ENCODE assay signal across 17 cellular contexts in the genomic region with DNA sequence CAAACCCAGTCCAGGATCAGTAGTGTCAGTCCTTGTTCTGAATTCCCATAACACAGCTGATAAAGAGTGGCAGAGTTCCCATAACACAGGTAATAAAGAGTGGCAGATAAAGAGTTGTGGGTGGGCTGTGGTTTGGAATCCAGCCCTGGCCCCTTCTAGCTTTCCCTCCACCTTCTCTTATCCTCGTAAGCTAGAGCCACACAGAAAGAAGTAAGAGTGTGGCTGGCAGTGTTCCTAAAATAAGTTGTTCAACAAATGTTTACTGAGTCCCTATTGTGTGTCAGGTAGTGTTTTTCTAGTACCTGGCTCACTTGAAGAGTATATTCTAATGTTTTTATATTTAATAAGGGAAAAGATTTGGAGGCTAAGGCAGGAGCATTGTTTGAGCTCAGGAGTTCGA.
DNase-seq lines count a peak whose midpoint lies in the region; ATAC-seq and TF ChIP-seq lines count a peak whose summit lies in the region.
"Had no signal": no experiment of that assay in that cellular context is flagged by ENCODE, and none has a peak within 500 bp of the region (broad histone marks: within the 10 kb centered on the region; RNA-seq: fewer than 3 reads in every experiment).

No MANE protein-coding gene starts in this region.

- H4K8ac ChIP-seq in neuronal stem cell (ENCODE audit: low read depth, low read length), result no peak overlapping the region

- H3K4me1 ChIP-seq in neuronal stem cell (ENCODE audit: control insufficient read depth in 2 of 2, insufficient read depth in 1 of 2, low read depth in 1 of 2, low read length in 2 of 2), result peaks cover 21 to 25% of the 10 kb centered on the region in 2 donors
- no peaks in the 10 kb centered on the region for H3K4me1 ChIP-seq in upper lobe of right lung
- H3K4me1 ChIP-seq: SJSA1 had no signal

- peaks cover 41% of the 10 kb centered on the region for H3K27me3 Mint-ChIP-seq in activated CD4-positive, alpha-beta T cell treated with anti-CD3 and anti-CD28 coated beads, Interleukin-2, amount 10 ng/mL, durations not matched to agents 24 days and 14 days

- no peaks in the 10 kb centered on the region for H3F3A ChIP-seq in SU-DHL-6 (ENCODE audit: insufficient read depth)

- H3K9me2 ChIP-seq in SU-DHL-6 (replicated peaks; ENCODE audit: insufficient read depth, low read length), result no peaks in the 10 kb centered on the region

- no peak overlapping the region for H3K14ac ChIP-seq in neuronal stem cell (ENCODE audit: low read length)

- ATAC-seq in upper lobe of right lung, result no peak
- no peak for ATAC-seq in GM18505 (IDR thresholded peaks at IDR 0.05; ENCODE audit: unreplicated experiment)
- ATAC-seq: HCT116, K562 had no signal

- H2BK5ac ChIP-seq in neuronal stem cell (ENCODE audit: low read length), result no peak overlapping the region

- H3K9me3 ChIP-seq in SU-DHL-6 (ENCODE audit: insufficient read depth, low read length), result no peaks in the 10 kb centered on the region
- H3K9me3 ChIP-seq in neuronal stem cell (replicated peaks in 1 of 2; ENCODE audit: control insufficient read depth in 2 of 2, insufficient read depth in 1 of 2, low read depth in 1 of 2, low read length in 2 of 2), result peaks cover 4% of the 10 kb centered on the region in 2 donors
- no peaks in the 10 kb centered on the region for H3K9me3 ChIP-seq in upper lobe of right lung
- H3K9me3 ChIP-seq: SJSA1 had no signal

- H2AFZ ChIP-seq in SU-DHL-6 (ENCODE audit: low read depth, low read length, severe bottlenecking) (no peak overlapping the region), neuronal stem cell (ENCODE audit: low read length) (no peak overlapping the region)
- H2AFZ ChIP-seq: GM23248 had no signal

- no peak for TF ChIP-seq POLR2A in GM18505 (IDR thresholded peaks at IDR 0.05; ENCODE audit: borderline replicate concordance, extremely low read depth, insufficient read depth, insufficient read length)

- H3K27me3 ChIP-seq in SU-DHL-6 (ENCODE audit: low read length) (no peaks in the 10 kb centered on the region), neuronal stem cell (ENCODE audit: control insufficient read depth in 3 of 3, insufficient read depth in 3 of 3, low read depth in 1 of 3, low read length in 3 of 3) (no peaks in the 10 kb centered on the region), upper lobe of right lung (no peaks in the 10 kb centered on the region)

- H2BK120ac ChIP-seq in neuronal stem cell (ENCODE audit: low read depth, low read length), result no peak overlapping the region

- H2BK15ac ChIP-seq in neuronal stem cell (ENCODE audit: low read length), result peak overlapping the region; percentile 3

- no peak overlapping the region for H3K9ac ChIP-seq in SU-DHL-6 (ENCODE audit: low read length)
- H3K9ac ChIP-seq in neuronal stem cell (ENCODE audit: low read depth, low read length, poor library complexity), result no peak overlapping the region
- H3K9ac ChIP-seq: GM23248 had no signal

- H3K4me2 ChIP-seq in SU-DHL-6 (ENCODE audit: low read depth, low read length, poor library complexity, severe bottlenecking) (peak overlapping the region; percentile 2), neuronal stem cell (ENCODE audit: insufficient read depth, low read length, poor library complexity, severe bottlenecking) (no peak overlapping the region)

- no peak overlapping the region for H3K4ac ChIP-seq in neuronal stem cell (ENCODE audit: low read length)

- no peak overlapping the region for H3K23ac ChIP-seq in neuronal stem cell (ENCODE audit: low read depth, low read length, poor library complexity)

- H4K20me1 ChIP-seq in SU-DHL-6 (ENCODE audit: low read depth, low read length), result no peaks in the 10 kb centered on the region

- H3K4me1 Mint-ChIP-seq in activated CD4-positive, alpha-beta T cell treated with anti-CD3 and anti-CD28 coated beads, Interleukin-2, amount 10 ng/mL, durations not matched to agents 24 days and 14 days, result peaks cover 24% of the 10 kb centered on the region

- peak overlapping the region; percentile 17 for H2AK5ac ChIP-seq in neuronal stem cell (ENCODE audit: low read depth, low read length)

- H3K79me2 ChIP-seq in SU-DHL-6 (ENCODE audit: insufficient read depth, low read length), result no peaks in the 10 kb centered on the region

- TF ChIP-seq CTCF in GM10266 (IDR thresholded peaks at IDR 0.05; ENCODE audit: control insufficient read depth, insufficient read depth, low read depth, missing control alignments) (no peak), SU-DHL-6 (IDR thresholded peaks at IDR 0.05; ENCODE audit: insufficient read depth, low read length, poor library complexity, severe bottlenecking) (no peak), upper lobe of right lung (IDR thresholded peaks at IDR 0.05) (no peak)

- H3K79me1 ChIP-seq in neuronal stem cell (ENCODE audit: low read depth, low read length), result no peaks in the 10 kb centered on the region

- peaks cover 2% of the 10 kb centered on the region for H3K9me3 Mint-ChIP-seq in activated CD4-positive, alpha-beta T cell treated with anti-CD3 and anti-CD28 coated beads, Interleukin-2, amount 10 ng/mL, durations not matched to agents 24 days and 14 days

- no peaks in the 10 kb centered on the region for H3K36me3 Mint-ChIP-seq in activated CD4-positive, alpha-beta T cell treated with anti-CD3 and anti-CD28 coated beads, Interleukin-2, amount 10 ng/mL, durations not matched to agents 24 days and 14 days (ENCODE audit: low read depth)

- DNase-seq in activated CD4-positive, alpha-beta T cell treated with anti-CD3 and anti-CD28 coated beads, Interleukin-2, amount 10 ng/mL, durations not matched to agents 24 days and 14 days, result no peak
- no peak for DNase-seq in activated CD4-positive, alpha-beta T cell treated with anti-CD3 and anti-CD28 coated beads, Interleukin-2, amount 50 U/mL, for 48 hours
- DNase-seq in GM10266 (ENCODE audit: extremely low spot score), result peak; percentile 0
- DNase-seq in neuronal stem cell (ENCODE audit: low spot score), result no peak
- DNase-seq in upper lobe of right lung, result no peak
- no peak for DNase-seq in posterior vena cava (ENCODE audit: low spot score)
- DNase-seq: COR-L47, GM23248, NCI-H1436 treated with DMSO at 0.1 percent for 48 hours, NCI-H774, SW 1271 had no signal

- intact Hi-C loops in activated CD4-positive, alpha-beta T cell treated with anti-CD3 and anti-CD28 coated beads, Interleukin-2, amount 10 ng/mL, durations not matched to agents 24 days and 14 days (cut with micrococcal nuclease), result loop anchor here (1.0 to 5.0 kb wide), 6 partner anchors 12 to 308 kb away; no protein-coding TSS in a partner anchor
- intact Hi-C loops in upper lobe of right lung (cut with DNase I), result no loop called here
- intact Hi-C loops in posterior vena cava (cut with DNase I), result no loop called here

- no peak overlapping the region for H3K27ac Mint-ChIP-seq in activated CD4-positive, alpha-beta T cell treated with anti-CD3 and anti-CD28 coated beads, Interleukin-2, amount 10 ng/mL, durations not matched to agents 24 days and 14 days
- H3K27ac Mint-ChIP-seq: CD14-positive monocyte had no signal

- H3K36me3 ChIP-seq in SU-DHL-6 (ENCODE audit: low read length), result no peaks in the 10 kb centered on the region
- no peaks in the 10 kb centered on the region for H3K36me3 ChIP-seq in neuronal stem cell (replicated peaks in 1 of 2; ENCODE audit: control insufficient read depth in 2 of 2, insufficient read depth in 2 of 2, low read length in 2 of 2)
- no peaks in the 10 kb centered on the region for H3K36me3 ChIP-seq in upper lobe of right lung
- H3K36me3 ChIP-seq: SJSA1 had no signal

- H3K4me3 ChIP-seq in SU-DHL-6 (ENCODE audit: insufficient read depth, low read length, poor library complexity, severe bottlenecking) (no peak overlapping the region), neuronal stem cell (ENCODE audit: low read length in 2 of 2) (no peak overlapping the region), upper lobe of right lung (no peak overlapping the region)
- H3K4me3 ChIP-seq: GM23248, K562, SJSA1 had no signal

- no peak overlapping the region for H2BK12ac ChIP-seq in neuronal stem cell (ENCODE audit: low read length)

- no peak overlapping the region for H4K91ac ChIP-seq in neuronal stem cell (ENCODE audit: low read depth, low read length, poor library complexity)

- H3K18ac ChIP-seq in neuronal stem cell (ENCODE audit: low read length), result no peak overlapping the region

- H3K27ac ChIP-seq in SU-DHL-6 (ENCODE audit: low read depth, low read length) (no peak overlapping the region), neuronal stem cell (replicated peaks; ENCODE audit: low read length) (peak overlapping the region; percentile 97), upper lobe of right lung (no peak overlapping the region)
- H3K27ac ChIP-seq: GM23248, SJSA1 had no signal

- no CpG with 5 or more reads among the region's 2 CpGs for WGBS in neuronal stem cell (ENCODE audit: extremely low coverage in 2 of 2, insufficient read length in 2 of 2, insufficient replicate concordance in 1 of 2), 2 donors

- peak overlapping the region; percentile 50 for H3K4me3 Mint-ChIP-seq in activated CD4-positive, alpha-beta T cell treated with anti-CD3 and anti-CD28 coated beads, Interleukin-2, amount 10 ng/mL, durations not matched to agents 24 days and 14 days
- H3K4me3 Mint-ChIP-seq: CD14-positive monocyte had no signal
